Comparison of ENCODE assay signal across 27 cellular contexts in the genomic region with DNA sequence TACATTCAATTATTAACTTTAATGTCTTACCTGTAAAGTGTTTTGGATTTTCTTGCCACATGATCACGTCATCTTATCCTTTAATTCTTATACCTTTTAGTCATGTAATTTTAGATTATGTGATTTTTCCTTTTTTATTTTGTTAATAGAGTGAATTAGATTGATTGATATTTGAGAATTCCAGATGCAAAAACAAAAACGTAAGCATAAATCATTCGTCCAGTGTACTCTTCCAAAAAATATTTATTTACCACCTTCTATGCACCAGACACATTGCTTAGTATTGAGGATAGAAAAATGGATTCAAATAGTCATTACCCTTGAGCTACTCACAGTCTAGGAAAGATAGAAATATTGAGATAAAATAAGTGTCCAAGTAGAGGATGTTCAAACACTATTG.
"Had no signal": no experiment of that assay in that cellular context is flagged by ENCODE, and none has a peak within 500 bp of the region (broad histone marks: within the 10 kb centered on the region; RNA-seq: fewer than 3 reads in every experiment).

No MANE protein-coding gene starts in this region.

- H3K9me3 ChIP-seq: colonic mucosa, esophagus muscularis mucosa, esophagus squamous epithelium, gastrocnemius medialis, gastroesophageal sphincter, heart left ventricle, heart right ventricle had no signal

- H3K36me3 ChIP-seq: colonic mucosa, esophagus muscularis mucosa, esophagus squamous epithelium, gastrocnemius medialis, gastroesophageal sphincter, heart left ventricle, heart right ventricle had no signal

- H3K4me3 ChIP-seq: colonic mucosa, coronary artery, dorsolateral prefrontal cortex, esophagus muscularis mucosa, esophagus squamous epithelium, gastrocnemius medialis, gastroesophageal sphincter, heart left ventricle, heart right ventricle had no signal

- ATAC-seq: effector memory CD8-positive, alpha-beta T cell; esophagus mucosa; foreskin keratinocyte; gastrocnemius medialis; gastroesophageal sphincter; heart left ventricle; heart right ventricle had no signal

- FAIRE-seq: colon, endothelial cell of umbilical vein, frontal cortex had no signal

- H3K4me1 ChIP-seq: colonic mucosa, esophagus muscularis mucosa, esophagus squamous epithelium, foreskin keratinocyte, gastrocnemius medialis, gastroesophageal sphincter, heart left ventricle, heart right ventricle had no signal

- H3K27ac ChIP-seq: colonic mucosa, coronary artery, dorsolateral prefrontal cortex, epithelial cell of prostate, esophagus muscularis mucosa, esophagus squamous epithelium, foreskin keratinocyte, gastrocnemius medialis, gastroesophageal sphincter, heart left ventricle, heart right ventricle had no signal

- H3K27me3 ChIP-seq: colonic mucosa, esophagus muscularis mucosa, esophagus squamous epithelium, foreskin keratinocyte, gastrocnemius medialis, gastroesophageal sphincter, heart left ventricle, heart right ventricle had no signal

- DNase-seq: colonic mucosa; cortex of kidney; dermis blood vessel endothelial cell; dorsolateral prefrontal cortex; effector CD4-positive, alpha-beta T cell; effector CD8-positive, alpha-beta T cell; effector memory CD4-positive, alpha-beta T cell; effector memory CD8-positive, alpha-beta T cell; endodermal cell; erythroblast; esophagus squamous epithelium; foreskin fibroblast; foreskin keratinocyte; foreskin melanocyte; gastrocnemius medialis; glutamatergic neuron; head of caudate nucleus; heart left ventricle; heart right ventricle had no signal
